21 cellular contexts compared by ENCODE assay signal in genomic region chr7:74015670-74016069, GRCh38. TPM values are rescaled to one million over a fixed set of nuclear protein-coding genes. Genes with fewer than 3 reads are reported as not detected.
DNase-seq lines count a peak whose midpoint lies in the region; ATAC-seq, FAIRE-seq and TF ChIP-seq lines count a peak whose summit lies in the region.
"Had no signal": no experiment of that assay in that cellular context is flagged by ENCODE, and none has a peak within 500 bp of the region (broad histone marks: within the 10 kb centered on the region; RNA-seq: fewer than 3 reads in every experiment).

No MANE protein-coding gene starts in this region.

- TF ChIP-seq CTCF in A549 (IDR thresholded peaks at IDR 0.05) (no peak), LNCaP clone FGC (IDR thresholded peaks at IDR 0.05; ENCODE audit: control insufficient read depth, extremely low read depth, insufficient read depth) (no peak), WERI-Rb-1 (IDR thresholded peaks at IDR 0.05; ENCODE audit: low read depth, low read length) (no peak), glutamatergic neuron (IDR thresholded peaks at IDR 0.05; ENCODE audit: partially characterized antibody, unreplicated experiment) (no peak), nephron progenitor cell (IDR thresholded peaks at IDR 0.05) (no peak)

- ATAC-seq in A549: no peak
- ATAC-seq: CD8-positive, alpha-beta T cell had no signal

- H3K27me3 Mint-ChIP-seq in glutamatergic neuron (ENCODE audit: unreplicated experiment) (peaks cover 10% of the 10 kb centered on the region), nephron progenitor cell (ENCODE audit: low read depth, poor library complexity) (no peaks in the 10 kb centered on the region)

- no peaks in the 10 kb centered on the region for H3K36me3 Mint-ChIP-seq in glutamatergic neuron (ENCODE audit: unreplicated experiment)
- H3K36me3 Mint-ChIP-seq in nephron progenitor cell (ENCODE audit: low read depth): no peaks in the 10 kb centered on the region
- H3K36me3 Mint-ChIP-seq: CD8-positive, alpha-beta T cell had no signal

- no peaks in the 10 kb centered on the region for H3K27me3 ChIP-seq in WERI-Rb-1 (ENCODE audit: insufficient read depth, low read depth, severe bottlenecking)
- H3K27me3 ChIP-seq: BLaER1 had no signal

- H3K27ac ChIP-seq in A549 (no peak overlapping the region), WERI-Rb-1 (0 out of 2 replicates have a peak overlapping the region, but pooled peaks have one; percentile 22)
- H3K27ac ChIP-seq: BLaER1, HL-60, PC-9 had no signal

- H3K9me3 ChIP-seq in A549 (no peaks in the 10 kb centered on the region), WERI-Rb-1 (ENCODE audit: severe bottlenecking) (no peaks in the 10 kb centered on the region)
- H3K9me3 ChIP-seq: BLaER1 had no signal

- H3K4me1 Mint-ChIP-seq in glutamatergic neuron (ENCODE audit: low read depth, unreplicated experiment) (peaks cover 22% of the 10 kb centered on the region), nephron progenitor cell (peaks cover 17% of the 10 kb centered on the region)

- no peaks in the 10 kb centered on the region for H3K4me1 ChIP-seq in A549

- no peak for TF ChIP-seq POLR2A in A549 (IDR thresholded peaks at IDR 0.05; ENCODE audit: low read length)

- peak overlapping the region; percentile 33 for H3K27ac Mint-ChIP-seq in glutamatergic neuron (ENCODE audit: unreplicated experiment)
- H3K27ac Mint-ChIP-seq in nephron progenitor cell: no peak overlapping the region
- H3K27ac Mint-ChIP-seq: CD8-positive, alpha-beta T cell had no signal

- no peak for FAIRE-seq in A549 (lab: Jason Lieb, UNC)

- no peak for TF ChIP-seq EP300 in A549 (IDR thresholded peaks at IDR 0.05)

- POLR2A ChIA-PET in A549 (lab: Yijun Ruan, JAX): no interaction called here

- DNase-seq in A549 (ENCODE audit: low read depth in 1 of 2, low spot score in 1 of 2) (peak in 1 of 2 experiments; percentile 29), LNCaP clone FGC (ENCODE audit: low read depth) (peak; percentile 49), WERI-Rb-1 (no peak), glutamatergic neuron (no peak), NCI-H1436 (lab: John Stamatoyannopoulos, UW) (no peak), NCI-H1092 (lab: John Stamatoyannopoulos, UW) (no peak), nephron progenitor cell (no peak)
- no peak for DNase-seq in activated CD4-positive, alpha-beta T cell treated with anti-CD3 and anti-CD28 coated beads for 48 hours
- DNase-seq: Calu3; CD8-positive, alpha-beta T cell; DMS79; H7; IMR-90; Karpas-422; NCI-H187; NCI-H345; PC-9; Right ventricle myocardium superior had no signal

- H3K4me3 ChIP-seq in A549 (no peak overlapping the region), LNCaP clone FGC (ENCODE audit: low read depth, low read length) (no peak overlapping the region), WERI-Rb-1 (ENCODE audit: low read depth, low read length) (no peak overlapping the region)
- H3K4me3 ChIP-seq: BLaER1, PC-9 had no signal

- TF ChIP-seq RAD21 in A549 (conservative IDR thresholded peaks at IDR 0.05 in 1 of 2, IDR thresholded peaks at IDR 0.05 in 1 of 2): no peak

- H3K9me3 Mint-ChIP-seq in glutamatergic neuron (ENCODE audit: unreplicated experiment): peaks cover 2% of the 10 kb centered on the region
- H3K9me3 Mint-ChIP-seq in nephron progenitor cell: no peaks in the 10 kb centered on the region
- H3K9me3 Mint-ChIP-seq: CD8-positive, alpha-beta T cell had no signal

- WGBS in A549 (ENCODE audit: missing lambda C conversion rate): 69% methylated on average over 4 of the region's 4 CpGs

- H3K4me2 ChIP-seq in A549: no peak overlapping the region
- H3K4me2 ChIP-seq: BLaER1, PC-9 had no signal

- H3K4me3 Mint-ChIP-seq in glutamatergic neuron (ENCODE audit: unreplicated experiment): no peak overlapping the region
- H3K4me3 Mint-ChIP-seq in nephron progenitor cell: no peak overlapping the region
- H3K4me3 Mint-ChIP-seq: CD8-positive, alpha-beta T cell had no signal

- CTCF ChIA-PET in A549 (lab: Yijun Ruan, JAX): interaction anchor here (7.0 kb wide), 1 partner anchor 10 kb away, joined by 57 read pairs; the partner anchor contains the start of gene ELN

- H3K36me3 ChIP-seq in WERI-Rb-1: no peaks in the 10 kb centered on the region
- H3K36me3 ChIP-seq: BLaER1 had no signal

TF ChIP-seq in A549, 52 proteins besides CTCF, POLR2A, EP300 and RAD21:
- TF ChIP-seq HEYL (CRISPR knock-in tag; IDR thresholded peaks at IDR 0.05) (no peak), KDM1A (IDR thresholded peaks at IDR 0.05; ENCODE audit: low read depth) (no peak), USF2 (IDR thresholded peaks at IDR 0.05) (no peak), FOSL2 (IDR thresholded peaks at IDR 0.05) (no peak), FOSL2 (CRISPR knock-in tag; IDR thresholded peaks at IDR 0.05) (peak; percentile 26; the same call in 1 of the 2 replicates), CHD4 (IDR thresholded peaks at IDR 0.05; ENCODE audit: borderline replicate concordance) (no peak)

RNA-seq across cellular contexts. Expression of gene ELN, which starts 12.3 kb away (rescaled TPM):
- polyA plus RNA-seq in A549 (2011; rRNA removed) (0.08 and 0.16 TPM in 2 replicates), A549 (2017; fragmentation: RNase III; extraction: RNeasy Plus Mini Kit Qiagen cat#74134 plus additional on column Dnase treatment) (0.09 to 0.16 TPM (median 0.12 TPM) in 3 replicates)
- polyA plus RNA-seq in A549 (2012; cell fraction: cytosol; rRNA removed): 0.14 and 0.15 TPM in 2 replicates
- polyA plus RNA-seq in A549 (2012; cell fraction: nucleus; rRNA removed): 0.11 and 0.26 TPM in 2 replicates
- polyA minus RNA-seq in A549 (2011; rRNA and poly(A)+ RNA removed): 0.15 TPM in 1 of 2 replicates, not detected in the other
- total RNA-seq in glutamatergic neuron (ENCODE audit: unreplicated experiment): 3.7 TPM
- total RNA-seq: CD8-positive, alpha-beta T cell; HT1080 had no signal
